In the genomic region with DNA sequence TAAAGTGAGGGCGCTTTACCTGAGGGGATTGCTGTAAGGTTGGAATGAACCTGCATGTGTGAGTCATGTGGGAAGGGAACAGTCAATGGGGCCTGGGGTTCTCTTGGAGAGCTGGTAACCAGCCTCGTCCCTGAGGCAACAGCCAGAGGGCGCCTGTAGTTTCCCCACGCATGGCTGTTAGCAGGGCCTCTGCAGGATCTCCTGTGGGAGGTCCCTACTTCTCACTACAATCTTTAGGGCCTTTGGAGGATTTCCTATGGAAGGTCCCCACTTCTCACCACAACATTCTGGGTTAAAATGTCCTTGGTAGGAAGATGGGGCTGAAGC, we compare ENCODE assay signal across 8 cellular contexts. TPM values are rescaled to one million over a fixed set of nuclear protein-coding genes. Genes with fewer than 3 reads are reported as not detected.
DNase-seq lines count a peak whose midpoint lies in the region; ATAC-seq, FAIRE-seq and TF ChIP-seq lines count a peak whose summit lies in the region.
"Not testable (repeated sequence)": the region's sequence is repeated elsewhere in the genome, so short reads cannot be mapped to it uniquely, and the experiment has no call there.

No MANE protein-coding gene starts in this region.

- not testable (repeated sequence) for H3K4me1 Mint-ChIP-seq in WTC11; MCF 10A (ENCODE audit: insufficient read depth, unreplicated experiment); neural progenitor cell

- H3K27me3 Mint-ChIP-seq in WTC11 (ENCODE audit: low read depth) (peaks cover 26% of the 10 kb centered on the region), neural progenitor cell (ENCODE audit: insufficient read depth, low read depth) (peaks cover 10% of the 10 kb centered on the region)
- H3K27me3 Mint-ChIP-seq in MCF 10A (ENCODE audit: insufficient read depth, unreplicated experiment), result not testable (repeated sequence)

- H3K14ac ChIP-seq in IMR-90 (replicated peaks; ENCODE audit: low read depth, low read length), result not testable (repeated sequence)

- not testable (repeated sequence) for H3K36me3 ChIP-seq in IMR-90 (ENCODE audit: control insufficient read depth, insufficient read depth, low read length); neural progenitor cell; tibial artery

- CTCF ChIA-PET in IMR-90 (lab: Yijun Ruan, JAX), result not testable (repeated sequence)
- CTCF ChIA-PET in WTC11 (lab: Charles Lee), result interaction anchor here (0.6 to 1.3 kb wide), 5 partner anchors 12 to 163 kb away, joined by 3 to 6 read pairs (median 3); a partner anchor contains a TSS
- CTCF ChIA-PET in MCF 10A (lab: Yijun Ruan, JAX), result interaction anchor here (0.6 to 1.1 kb wide), 2 partner anchors 163 to 191 kb away, joined by 3 to 4 read pairs; no protein-coding TSS in a partner anchor

- H2AK9ac ChIP-seq in IMR-90 (replicated peaks; ENCODE audit: low read depth, low read length, poor library complexity), result not testable (repeated sequence)

- not testable (repeated sequence) for H3K79me2 ChIP-seq in neural progenitor cell (ENCODE audit: low read depth)

- not testable (repeated sequence) for H4K20me1 ChIP-seq in IMR-90 (ENCODE audit: insufficient read depth, low read length); neural progenitor cell (ENCODE audit: low read depth)

- POLR2A ChIA-PET in IMR-90 (lab: Charles Lee; ENCODE audit: unreplicated experiment); WTC11 (lab: Charles Lee); MCF 10A (lab: Yijun Ruan, JAX): not testable (repeated sequence)

- H3K4me3 Mint-ChIP-seq in WTC11 (peak overlapping the region; percentile 61), neural progenitor cell (peak overlapping the region; percentile 68)
- not testable (repeated sequence) for H3K4me3 Mint-ChIP-seq in MCF 10A (ENCODE audit: unreplicated experiment)

- H2AFZ ChIP-seq in IMR-90 (replicated peaks; ENCODE audit: low read length, poor library complexity); neural progenitor cell (replicated peaks): not testable (repeated sequence)

- WGBS in IMR-90 (ENCODE audit: extremely low coverage in 2 of 2, insufficient read length in 1 of 2), 2 experiments, result no CpG with 5 or more reads among the region's 4 CpGs

- not testable (repeated sequence) for H3K9me3 ChIP-seq in IMR-90 (ENCODE audit: control insufficient read depth, insufficient read depth, low read length); neural progenitor cell (ENCODE audit: low read depth); tibial artery

- not testable (repeated sequence) for H2BK20ac ChIP-seq in IMR-90 (ENCODE audit: low read depth, low read length)

- DNase-seq in ELR (ENCODE audit: low read depth), result peak; percentile 46
- DNase-seq in H54 (ENCODE audit: insufficient read length, low spot score); left cardiac atrium; tibial artery: not testable (repeated sequence)
- peak; percentile 6 for DNase-seq in IMR-90
- DNase-seq in WTC11 (ENCODE audit: low spot score), result peak; percentile 29
- DNase-seq in MCF 10A (ENCODE audit: unreplicated experiment), result peak; percentile 48
- DNase-seq in neural progenitor cell (ENCODE audit: low spot score), result peak; percentile 34

- H3K4me3 ChIP-seq in IMR-90 (ENCODE audit: insufficient read depth, low read depth, low read length), result not testable (repeated sequence)
- H3K4me3 ChIP-seq in neural progenitor cell (peak overlapping the region; percentile 31), tibial artery (peak overlapping the region in 1 of 2 donors; percentile 20)

- not testable (repeated sequence) for H3K9me3 Mint-ChIP-seq in WTC11; MCF 10A (ENCODE audit: unreplicated experiment); neural progenitor cell

- H3K79me1 ChIP-seq in IMR-90 (ENCODE audit: low read depth in 1 of 2, low read length in 2 of 2), result not testable (repeated sequence)

- not testable (repeated sequence) for H3K27me3 ChIP-seq in IMR-90 (ENCODE audit: control insufficient read depth, insufficient read depth, low read length); tibial artery
- peaks cover 20% of the 10 kb centered on the region for H3K27me3 ChIP-seq in neural progenitor cell

- not testable (repeated sequence) for H2BK5ac ChIP-seq in IMR-90 (ENCODE audit: low read depth, low read length, poor library complexity, severe bottlenecking)

- not testable (repeated sequence) for TF ChIP-seq POLR2A in H54 (IDR thresholded peaks at IDR 0.05; ENCODE audit: low read depth, low read length); IMR-90 (IDR thresholded peaks at IDR 0.05; ENCODE audit: low read depth, low read length)

- not testable (repeated sequence) for H3K36me3 Mint-ChIP-seq in WTC11; MCF 10A (ENCODE audit: insufficient read depth, unreplicated experiment); neural progenitor cell

- not testable (repeated sequence) for TF ChIP-seq RAD21 in IMR-90 (IDR thresholded peaks at IDR 0.05; ENCODE audit: low read length)

- H3K23ac ChIP-seq in IMR-90 (ENCODE audit: low read depth, low read length), result not testable (repeated sequence)

- not testable (repeated sequence) for H3K27ac ChIP-seq in IMR-90 (ENCODE audit: insufficient read depth, low read length); neural progenitor cell
- peak overlapping the region; percentile 22 to 58 for H3K27ac ChIP-seq in tibial artery

- H3K4ac ChIP-seq in IMR-90 (ENCODE audit: low read depth, low read length), result not testable (repeated sequence)

- ATAC-seq in IMR-90 (ENCODE audit: low read depth) (peak; percentile 18; the same call in 1 of the 2 replicates), WTC11 (peak; percentile 9), left cardiac atrium (peak; percentile 32 to 60)

- H3F3A ChIP-seq in neural progenitor cell (ENCODE audit: low read depth), result not testable (repeated sequence)

- H3K9me1 ChIP-seq in IMR-90 (ENCODE audit: insufficient read depth, low read length), result not testable (repeated sequence)

- H3K18ac ChIP-seq in IMR-90 (ENCODE audit: low read depth, low read length), result not testable (repeated sequence)

- H3K4me1 ChIP-seq in IMR-90 (ENCODE audit: control insufficient read depth, insufficient read depth, low read length); neural progenitor cell: not testable (repeated sequence)
- peaks cover 0 to 14% (median 9%) of the 10 kb centered on the region in 4 donors for H3K4me1 ChIP-seq in tibial artery

- H4K8ac ChIP-seq in IMR-90 (ENCODE audit: low read depth in 2 of 2, low read length in 2 of 2), result not testable (repeated sequence)

- not testable (repeated sequence) for BruUV-seq in IMR-90 (replicated peaks; lab: Mats Ljungman, UMichigan); MCF 10A (replicated peaks; lab: Mats Ljungman, UMichigan)

- FAIRE-seq in H54 (lab: Jason Lieb, UNC), result peak; percentile 43

- not testable (repeated sequence) for H2BK15ac ChIP-seq in IMR-90 (ENCODE audit: low read depth, low read length)

- not testable (repeated sequence) for H3K9ac ChIP-seq in IMR-90 (ENCODE audit: low read depth, low read length); neural progenitor cell

- H2BK120ac ChIP-seq in IMR-90 (ENCODE audit: low read depth, low read length), result not testable (repeated sequence)

- not testable (repeated sequence) for TF ChIP-seq CTCF in IMR-90 (conservative IDR thresholded peaks at IDR 0.05; ENCODE audit: low read depth, low read length); WTC11 (IDR thresholded peaks at IDR 0.05); MCF 10A (IDR thresholded peaks at IDR 0.05; ENCODE audit: unreplicated experiment)
- TF ChIP-seq CTCF in neural progenitor cell (IDR thresholded peaks at IDR 0.05), result peak; percentile 37
- TF ChIP-seq CTCF in tibial artery (IDR thresholded peaks at IDR 0.05), result peak in 1 of 2 experiments; percentile 5

- dilution Hi-C loops in IMR-90 (cut with HindIII; ENCODE audit: low sequenced_read_pairs, unreplicated experiment), result not testable (repeated sequence)

- H3K4me2 ChIP-seq in IMR-90 (ENCODE audit: low read depth, low read length) (peak overlapping the region; percentile 19; the same call in 1 of the 2 replicates), neural progenitor cell (peak overlapping the region; percentile 60)

- not testable (repeated sequence) for H3K56ac ChIP-seq in IMR-90 (ENCODE audit: extremely low read depth, insufficient read depth, low read length)

- H4K5ac ChIP-seq in IMR-90 (ENCODE audit: low read depth, low read length), result not testable (repeated sequence)

- in situ Hi-C loops in IMR-90 (cut with MboI; ENCODE audit: low sequenced_read_pairs), result loop anchor here (25.0 kb wide), 4 partner anchors 101 to 501 kb away; a partner anchor contains a TSS

- intact Hi-C loops in IMR-90 (cut with micrococcal nuclease); MCF 10A (cut with micrococcal nuclease); left cardiac atrium (cut with DNase I); tibial artery (cut with DNase I; ENCODE audit: low total_unique reads): not testable (repeated sequence)

- H4K91ac ChIP-seq in IMR-90 (ENCODE audit: insufficient read depth, low read depth, low read length), result not testable (repeated sequence)

- not testable (repeated sequence) for H2AK5ac ChIP-seq in IMR-90 (ENCODE audit: low read depth, low read length)

- not testable (repeated sequence) for H3K27ac Mint-ChIP-seq in WTC11; MCF 10A (ENCODE audit: low read depth, unreplicated experiment); neural progenitor cell

RNA-seq across cellular contexts. Expression of a gene that starts 19.5 kb away (rescaled TPM):
- total RNA-seq in IMR-90 (2012; rRNA removed) (27.1 and 32.8 TPM in 2 replicates), WTC11 (2021) (8.7 to 12.6 TPM (median 11.7 TPM) in 3 replicates), MCF 10A (2022) (14.5 TPM in 2 replicates), left cardiac atrium (10 to 100 TPM in 1 of 2 donors, 1 to 10 TPM in 1; 9.7 to 11.1 TPM), neural progenitor cell (ENCODE audit: low replicate concordance) (32.7 and 44.4 TPM in 2 replicates)
- polyA plus RNA-seq in IMR-90 (2012; rRNA removed), result 1.5 and 2.2 TPM in 2 replicates
- 0.19 and 0.25 TPM in 2 replicates for polyA plus RNA-seq in IMR-90 (2012; cell fraction: cytosol; rRNA removed)
- polyA plus RNA-seq in IMR-90 (2012; cell fraction: nucleus; rRNA removed; ENCODE audit: low replicate concordance), result 1.2 and 7.6 TPM in 2 replicates

RNA-seq across cellular contexts. Expression of a gene that starts 23.6 kb away (rescaled TPM):
- total RNA-seq in IMR-90 (2012; rRNA removed), result 0.28 and 0.36 TPM in 2 replicates
- 0.53 and 0.57 TPM in 2 replicates for polyA plus RNA-seq in IMR-90 (2012; rRNA removed)
- 0.36 TPM in 2 replicates for polyA plus RNA-seq in IMR-90 (2012; cell fraction: cytosol; rRNA removed)
- polyA plus RNA-seq in IMR-90 (2012; cell fraction: nucleus; rRNA removed; ENCODE audit: low replicate concordance), result 0.88 and 2.4 TPM in 2 replicates
- 0.20 to 0.66 TPM (median 0.55 TPM) in 3 replicates for total RNA-seq in WTC11 (2021)
- total RNA-seq in MCF 10A (2022), result not detected in 2 replicates
- 1 to 10 TPM; 6.8 to 8.3 TPM for total RNA-seq in left cardiac atrium
- total RNA-seq in neural progenitor cell (ENCODE audit: low replicate concordance), result not detected in 2 replicates
